5 cellular contexts compared by ENCODE assay signal in the genomic region with DNA sequence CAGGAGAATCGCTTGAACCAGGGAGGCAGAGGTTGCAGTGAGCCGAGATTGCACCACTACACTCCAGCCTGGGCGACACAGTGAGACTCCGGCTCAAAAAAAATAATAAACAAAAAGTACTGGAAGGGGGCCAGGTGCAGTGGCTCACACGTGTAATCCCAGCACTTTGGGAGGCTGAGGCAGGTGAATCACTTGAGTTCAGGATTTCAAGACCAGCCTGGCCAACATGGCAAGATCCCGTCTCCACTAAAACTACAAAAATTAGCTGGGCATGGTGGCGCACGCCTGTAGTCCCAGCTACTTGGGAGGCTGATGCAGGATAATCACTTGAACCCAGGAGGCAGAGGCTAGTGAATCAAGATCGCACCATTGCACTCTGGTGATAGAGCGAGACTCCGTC. TPM values are rescaled to one million over a fixed set of nuclear protein-coding genes. Genes with fewer than 3 reads are reported as not detected.
DNase-seq lines count a peak whose midpoint lies in the region; ATAC-seq and TF ChIP-seq lines count a peak whose summit lies in the region.
"Not testable (repeated sequence)": the region's sequence is repeated elsewhere in the genome, so short reads cannot be mapped to it uniquely, and the experiment has no call there.

No MANE protein-coding gene starts in this region.

- H3K9me3 Mint-ChIP-seq in WTC11; activated T-cell treated with anti-CD3 and anti-CD28 coated beads, Interleukin-2, amount 50 U/mL, for 24 hours; activated T-helper 2 cell treated with anti-CD3 and anti-CD28 coated beads, Interferon-gamma antibody, Interleukin-2, Interleukin-4, amounts not matched to agents 10 μg/mL and 5 μg/mL and 100 μg/mL, durations not matched to agents 14 hours and 24 hours and 36 hours; activated naive CD8-positive, alpha-beta T cell treated with anti-CD3 and anti-CD28 coated beads, Interleukin-2, amount 50 U/mL, for 24 hours: not testable (repeated sequence)

- not testable (repeated sequence) for H3K4me1 ChIP-seq in HEK293 (ENCODE audit: control insufficient read depth, insufficient read depth, low read length)

- H3K4me3 ChIP-seq in HEK293 (ENCODE audit: low read depth, low read length), result not testable (repeated sequence)

- peaks cover 56 to 65% of the 10 kb centered on the region in 2 experiments for H3K36me3 ChIP-seq in HEK293 (ENCODE audit: control insufficient read depth in 2 of 2, insufficient read depth in 1 of 2, low read length in 2 of 2)

- DNase-seq in WTC11 (ENCODE audit: low spot score); activated T-cell treated with anti-CD3 and anti-CD28 coated beads, Interleukin-2, amount 50 U/mL, for 24 hours; activated T-helper 2 cell treated with anti-CD3 and anti-CD28 coated beads, Interferon-gamma antibody, Interleukin-2, Interleukin-4, amounts not matched to agents 10 μg/mL and 5 μg/mL and 100 μg/mL, durations not matched to agents 14 hours and 24 hours and 36 hours (ENCODE audit: low spot score); activated naive CD8-positive, alpha-beta T cell treated with anti-CD3 and anti-CD28 coated beads, Interleukin-2, amount 50 U/mL, for 24 hours: not testable (repeated sequence)

- not testable (repeated sequence) for H3K9me3 ChIP-seq in HEK293 (ENCODE audit: control insufficient read depth, insufficient read depth, low read depth, low read length)

- H3K27ac Mint-ChIP-seq in WTC11; activated T-helper 2 cell treated with anti-CD3 and anti-CD28 coated beads, Interferon-gamma antibody, Interleukin-2, Interleukin-4, amounts not matched to agents 10 μg/mL and 5 μg/mL and 100 μg/mL, durations not matched to agents 14 hours and 24 hours and 36 hours; activated naive CD8-positive, alpha-beta T cell treated with anti-CD3 and anti-CD28 coated beads, Interleukin-2, amount 50 U/mL, for 24 hours: not testable (repeated sequence)
- H3K27ac Mint-ChIP-seq in activated T-cell treated with anti-CD3 and anti-CD28 coated beads, Interleukin-2, amount 50 U/mL, for 24 hours, result peak overlapping the region; percentile 40

- H3K36me3 Mint-ChIP-seq in WTC11, result peaks cover 34% of the 10 kb centered on the region
- peaks cover 86% of the 10 kb centered on the region for H3K36me3 Mint-ChIP-seq in activated T-cell treated with anti-CD3 and anti-CD28 coated beads, Interleukin-2, amount 50 U/mL, for 24 hours (ENCODE audit: low read depth)
- peaks cover 81% of the 10 kb centered on the region for H3K36me3 Mint-ChIP-seq in activated T-helper 2 cell treated with anti-CD3 and anti-CD28 coated beads, Interferon-gamma antibody, Interleukin-2, Interleukin-4, amounts not matched to agents 10 μg/mL and 5 μg/mL and 100 μg/mL, durations not matched to agents 14 hours and 24 hours and 36 hours (ENCODE audit: low read depth)
- peaks cover 62% of the 10 kb centered on the region for H3K36me3 Mint-ChIP-seq in activated naive CD8-positive, alpha-beta T cell treated with anti-CD3 and anti-CD28 coated beads, Interleukin-2, amount 50 U/mL, for 24 hours (ENCODE audit: low read depth)

- H3K4me1 Mint-ChIP-seq in WTC11, result peaks cover 19% of the 10 kb centered on the region
- peaks cover 63% of the 10 kb centered on the region for H3K4me1 Mint-ChIP-seq in activated T-cell treated with anti-CD3 and anti-CD28 coated beads, Interleukin-2, amount 50 U/mL, for 24 hours (ENCODE audit: low read depth)
- peaks cover 42% of the 10 kb centered on the region for H3K4me1 Mint-ChIP-seq in activated T-helper 2 cell treated with anti-CD3 and anti-CD28 coated beads, Interferon-gamma antibody, Interleukin-2, Interleukin-4, amounts not matched to agents 10 μg/mL and 5 μg/mL and 100 μg/mL, durations not matched to agents 14 hours and 24 hours and 36 hours (ENCODE audit: low read depth)
- H3K4me1 Mint-ChIP-seq in activated naive CD8-positive, alpha-beta T cell treated with anti-CD3 and anti-CD28 coated beads, Interleukin-2, amount 50 U/mL, for 24 hours, result peaks cover 49% of the 10 kb centered on the region

- not testable (repeated sequence) for ATAC-seq in WTC11; activated naive CD8-positive, alpha-beta T cell treated with anti-CD3 and anti-CD28 coated beads, Interleukin-2, amount 50 U/mL, for 24 hours

- POLR2A ChIA-PET in HEK293 (lab: Yijun Ruan, JAX), result interaction anchor here (0.6 kb wide), 1 partner anchor 396 kb away, joined by 4 read pairs; no protein-coding TSS in a partner anchor
- POLR2A ChIA-PET in WTC11 (lab: Charles Lee), result not testable (repeated sequence)

- TF ChIP-seq CTCF in HEK293 (tag by site-specific recombination; IDR thresholded peaks at IDR 0.05); WTC11 (IDR thresholded peaks at IDR 0.05): not testable (repeated sequence)

- not testable (repeated sequence) for H3K4me3 Mint-ChIP-seq in WTC11; activated T-cell treated with anti-CD3 and anti-CD28 coated beads, Interleukin-2, amount 50 U/mL, for 24 hours
- H3K4me3 Mint-ChIP-seq in activated T-helper 2 cell treated with anti-CD3 and anti-CD28 coated beads, Interferon-gamma antibody, Interleukin-2, Interleukin-4, amounts not matched to agents 10 μg/mL and 5 μg/mL and 100 μg/mL, durations not matched to agents 14 hours and 24 hours and 36 hours (ENCODE audit: low read depth), result peak overlapping the region; percentile 13
- peak overlapping the region; percentile 87 for H3K4me3 Mint-ChIP-seq in activated naive CD8-positive, alpha-beta T cell treated with anti-CD3 and anti-CD28 coated beads, Interleukin-2, amount 50 U/mL, for 24 hours

- H3K27me3 Mint-ChIP-seq in WTC11 (ENCODE audit: low read depth); activated T-cell treated with anti-CD3 and anti-CD28 coated beads, Interleukin-2, amount 50 U/mL, for 24 hours; activated T-helper 2 cell treated with anti-CD3 and anti-CD28 coated beads, Interferon-gamma antibody, Interleukin-2, Interleukin-4, amounts not matched to agents 10 μg/mL and 5 μg/mL and 100 μg/mL, durations not matched to agents 14 hours and 24 hours and 36 hours (ENCODE audit: low read depth); activated naive CD8-positive, alpha-beta T cell treated with anti-CD3 and anti-CD28 coated beads, Interleukin-2, amount 50 U/mL, for 24 hours: not testable (repeated sequence)

- not testable (repeated sequence) for H3K27ac ChIP-seq in HEK293 (ENCODE audit: extremely low read depth, low read depth, low read length)

- CTCF ChIA-PET in HEK293 (lab: Yijun Ruan, JAX), result not testable (repeated sequence)
- CTCF ChIA-PET in WTC11 (lab: Charles Lee), result interaction anchor here (1.2 kb wide), 1 partner anchor 34 kb away, joined by 3 read pairs; no protein-coding TSS in a partner anchor

- intact Hi-C loops in activated T-helper 2 cell treated with anti-CD3 and anti-CD28 coated beads, Interferon-gamma antibody, Interleukin-2, Interleukin-4, amounts not matched to agents 10 μg/mL and 5 μg/mL and 100 μg/mL, durations not matched to agents 14 hours and 24 hours and 36 hours (cut with micrococcal nuclease), result not testable (repeated sequence)

TF ChIP-seq in HEK293, 187 proteins besides CTCF, POLR2A, EP300 and RAD21:
- peak; percentile 65; the same call in 1 of the 2 replicates for TF ChIP-seq ZNF121 (tag by site-specific recombination; IDR thresholded peaks at IDR 0.05)
TF ChIP-seq in HEK293: peak in this region for 1; not testable (repeated sequence) for 186.

TF ChIP-seq in WTC11, 78 proteins besides CTCF, POLR2A, EP300 and RAD21:
- peak; percentile 54; the same call in 1 of the 2 replicates for TF ChIP-seq ZNF121 (CRISPR knock-in tag; IDR thresholded peaks at IDR 0.05)
TF ChIP-seq in WTC11: peak in this region for 1; not testable (repeated sequence) for 77.

RNA-seq across cellular contexts. Expression of a gene that starts 3.3 kb away (rescaled TPM):
- total RNA-seq in WTC11 (2021), result 19.7 to 23.6 TPM (median 22.8 TPM) in 3 replicates
- total RNA-seq in activated T-helper 2 cell treated with anti-CD3 and anti-CD28 coated beads, Interferon-gamma antibody, Interleukin-2, Interleukin-4, amounts not matched to agents 10 μg/mL and 5 μg/mL and 100 μg/mL, durations not matched to agents 14 hours and 24 hours and 36 hours, result 96.5 and 103 TPM in 2 replicates

RNA-seq across cellular contexts. Expression of a gene that starts 10.0 kb away (rescaled TPM):
- total RNA-seq in WTC11 (2021), result 37.9 to 43.6 TPM (median 38.7 TPM) in 3 replicates
- 409 and 435 TPM in 2 replicates for total RNA-seq in activated T-helper 2 cell treated with anti-CD3 and anti-CD28 coated beads, Interferon-gamma antibody, Interleukin-2, Interleukin-4, amounts not matched to agents 10 μg/mL and 5 μg/mL and 100 μg/mL, durations not matched to agents 14 hours and 24 hours and 36 hours
